In the genomic region with DNA sequence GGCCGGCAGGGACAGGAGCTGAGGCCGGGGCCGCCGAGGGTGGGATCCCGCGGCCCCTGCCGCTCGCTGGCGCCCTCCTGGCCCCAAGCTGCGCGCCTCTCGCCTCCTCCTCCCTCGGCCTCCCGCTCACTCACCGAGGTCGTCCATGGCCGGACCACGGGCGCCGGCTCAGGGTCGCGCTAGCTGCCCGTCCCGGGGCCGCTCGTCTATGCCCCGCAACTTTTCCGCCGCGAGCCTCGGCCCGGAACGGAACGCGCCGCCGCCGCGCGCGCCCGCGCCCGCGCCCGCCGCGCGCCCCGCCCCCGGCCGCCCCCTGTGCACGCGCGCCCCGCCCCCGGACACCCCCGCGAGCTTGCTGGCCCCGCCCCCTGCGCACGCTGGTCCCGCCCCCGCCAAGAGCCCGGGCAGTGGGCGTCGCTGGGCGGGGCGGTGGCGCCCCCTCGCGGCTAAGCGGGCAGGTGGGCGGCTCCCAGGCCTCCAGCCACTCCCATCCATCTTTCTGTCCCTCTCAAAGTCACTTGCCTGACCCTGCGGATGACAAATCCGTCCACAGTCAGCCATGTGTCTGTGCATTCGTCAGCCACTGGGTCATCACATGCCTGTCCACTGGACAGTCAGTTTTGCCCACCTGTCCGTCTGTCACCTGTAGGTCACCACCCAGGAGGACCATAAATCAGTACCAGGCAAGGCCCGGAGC, we compare ENCODE assay signal across 8 cellular contexts. TPM values are rescaled to one million over a fixed set of nuclear protein-coding genes. Genes with fewer than 3 reads are reported as not detected.
DNase-seq lines count a peak whose midpoint lies in the region; ATAC-seq and TF ChIP-seq lines count a peak whose summit lies in the region.

A gene (minus strand): TSS at position 248 of the 697 bp plus-strand sequence. CDS start 101 bp downstream, at position 147.

- H3K4me3 Mint-ChIP-seq in activated CD4-positive, alpha-beta memory T cell treated with anti-CD3 and anti-CD28 coated beads, Interleukin-2, amount 10 ng/mL, durations not matched to agents 7 days and 5 days, result peak within 1 kb of the TSS; percentile 90

- H3K36me3 ChIP-seq in duodenal mucosa (ENCODE audit: control insufficient read depth in 1 of 2, insufficient read depth in 2 of 2, low read length in 2 of 2), result no peaks in the 10 kb centered on the region
- H3K36me3 ChIP-seq in lower lobe of right lung, result peaks cover 5% of the 10 kb centered on the region

- H3K9me3 Mint-ChIP-seq in activated CD4-positive, alpha-beta memory T cell treated with anti-CD3 and anti-CD28 coated beads, Interleukin-2, amount 10 ng/mL, durations not matched to agents 7 days and 5 days, result no peaks in the 10 kb centered on the region

- TF ChIP-seq CTCF in lower lobe of right lung (IDR thresholded peaks at IDR 0.05), result peak; percentile 85

- H3K4me1 ChIP-seq in duodenal mucosa (ENCODE audit: control insufficient read depth in 1 of 2, insufficient read depth in 2 of 2, low read length in 2 of 2) (peaks cover 45 to 51% of the 10 kb centered on the region in 2 donors), lower lobe of right lung (peaks cover 67% of the 10 kb centered on the region)

- intact Hi-C loops in lower lobe of right lung (cut with DNase I), result loop anchor here (5.0 kb wide), 1 partner anchor 38 kb away; no protein-coding TSS in a partner anchor

- no peaks in the 10 kb centered on the region for H3K27me3 ChIP-seq in duodenal mucosa (ENCODE audit: control insufficient read depth in 1 of 2, insufficient read depth in 2 of 2, low read length in 2 of 2)
- no peaks in the 10 kb centered on the region for H3K27me3 ChIP-seq in lower lobe of right lung (ENCODE audit: low read depth)

- H3K36me3 Mint-ChIP-seq in activated CD4-positive, alpha-beta memory T cell treated with anti-CD3 and anti-CD28 coated beads, Interleukin-2, amount 10 ng/mL, durations not matched to agents 7 days and 5 days (ENCODE audit: low read depth), result peaks cover 41% of the 10 kb centered on the region

- peaks cover 42% of the 10 kb centered on the region for H3K4me1 Mint-ChIP-seq in activated CD4-positive, alpha-beta memory T cell treated with anti-CD3 and anti-CD28 coated beads, Interleukin-2, amount 10 ng/mL, durations not matched to agents 7 days and 5 days

- H3K27ac Mint-ChIP-seq in activated CD4-positive, alpha-beta memory T cell treated with anti-CD3 and anti-CD28 coated beads, Interleukin-2, amount 10 ng/mL, durations not matched to agents 7 days and 5 days, result peak within 1 kb of the TSS; percentile 81

- CTCF ChIA-PET in activated CD4-positive, alpha-beta memory T cell treated with anti-CD3 and anti-CD28 coated beads, Interleukin-2, amount 10 ng/mL, durations not matched to agents 7 days and 5 days (lab: Charles Lee), result interaction anchor here (0.5 to 15.9 kb wide), 28 partner anchors 9 to 178 kb away, joined by 3 to 561 read pairs (median 4); a partner anchor contains a TSS

- peak within 1 kb of the TSS; percentile 38 to 72 for H3K9ac ChIP-seq in duodenal mucosa (ENCODE audit: low read depth in 1 of 2, low read length in 2 of 2)

- ATAC-seq in GM18867 (IDR thresholded peaks at IDR 0.05; ENCODE audit: unreplicated experiment) (peak; percentile 73), HG03139 (IDR thresholded peaks at IDR 0.05; ENCODE audit: unreplicated experiment) (peak; percentile 71), lower lobe of right lung (peak; percentile 89 to 97)

- no peaks in the 10 kb centered on the region for H3K27me3 Mint-ChIP-seq in activated CD4-positive, alpha-beta memory T cell treated with anti-CD3 and anti-CD28 coated beads, Interleukin-2, amount 10 ng/mL, durations not matched to agents 7 days and 5 days

- H3K27ac ChIP-seq in duodenal mucosa (ENCODE audit: low read depth, low read length), result peak within 1 kb of the TSS; percentile 64
- H3K27ac ChIP-seq in lower lobe of right lung, result peak within 1 kb of the TSS; percentile 91

- DNase-seq in A172 (ENCODE audit: low spot score), result peak; percentile 67
- DNase-seq in NCI-H748 (lab: John Stamatoyannopoulos, UW; ENCODE audit: unreplicated experiment), result peak; percentile 75
- DNase-seq in activated CD4-positive, alpha-beta memory T cell treated with anti-CD3 and anti-CD28 coated beads, Interleukin-2, amount 10 ng/mL, durations not matched to agents 7 days and 5 days, result peak; percentile 92
- DNase-seq in lower lobe of right lung, result peak; percentile 91
- DNase-seq in stimulated activated CD4-positive, alpha-beta T cell treated with anti-CD3 and anti-CD28 coated beads, TNF-alpha, amount 100 ng/mL, for 24 hours (ENCODE audit: low read depth in 3 of 3), result peak; percentile 78 to 87 (median 83)

- H3K4me3 ChIP-seq in duodenal mucosa (ENCODE audit: low read depth in 1 of 2, low read length in 2 of 2) (peak within 1 kb of the TSS; percentile 79 to 81), lower lobe of right lung (peak within 1 kb of the TSS; percentile 90)

- H3K9me3 ChIP-seq in duodenal mucosa (ENCODE audit: control insufficient read depth in 1 of 2, low read length in 2 of 2) (no peaks in the 10 kb centered on the region), lower lobe of right lung (no peaks in the 10 kb centered on the region)

- POLR2A ChIA-PET in activated CD4-positive, alpha-beta memory T cell treated with anti-CD3 and anti-CD28 coated beads, Interleukin-2, amount 10 ng/mL, durations not matched to agents 7 days and 5 days (lab: Charles Lee), result interaction anchor here (0.7 to 13.0 kb wide), 14 partner anchors 9 to 276 kb away, joined by 3 to 338 read pairs (median 7); a partner anchor contains a TSS

RNA-seq across cellular contexts. Expression of the gene that starts here (rescaled TPM):
- 136 and 156 TPM in 2 replicates for total RNA-seq in A172 (2014; rRNA removed; shearing (Covaris generic))
- 100 to 1,000 TPM; 271 to 274 TPM for total RNA-seq in activated CD4-positive, alpha-beta memory T cell treated with anti-CD3 and anti-CD28 coated beads, Interleukin-2, amount 10 ng/mL, durations not matched to agents 7 days and 5 days
- 105 TPM for total RNA-seq in lower lobe of right lung

Comparison
In these comparisons a context has a peak if more than half of its experiments do, and no peak if none do; other contexts are left out.
1. Peak in every context shown above with its lines: DNase-seq, ATAC-seq, H3K4me3 ChIP-seq and H3K27ac ChIP-seq.